Comparison of ENCODE assay signal across 10 cellular contexts in genomic region chr16:3112881-3113574, GRCh38. TPM values are rescaled to one million over a fixed set of nuclear protein-coding genes. Genes with fewer than 3 reads are reported as not detected.
DNase-seq lines count a peak whose midpoint lies in the region; ATAC-seq and TF ChIP-seq lines count a peak whose summit lies in the region.
"Had no signal": no experiment of that assay in that cellular context is flagged by ENCODE, and none has a peak within 500 bp of the region (broad histone marks: within the 10 kb centered on the region; RNA-seq: fewer than 3 reads in every experiment).

No MANE protein-coding gene starts in this region.

- H3K4me1 ChIP-seq in muscle layer of duodenum (ENCODE audit: control insufficient read depth in 1 of 2, insufficient read depth in 2 of 2, low read length in 2 of 2): peaks cover 4 to 19% of the 10 kb centered on the region in 2 donors

- DNase-seq in Right ventricle myocardium inferior (ENCODE audit: missing footprints) (no peak), cardiac septum (ENCODE audit: low spot score) (no peak)
- no peak for DNase-seq in stimulated activated CD4-positive, alpha-beta T cell treated with anti-CD3 and anti-CD28 coated beads, Interleukin-15, amount 100 ng/mL, for 24 hours
- DNase-seq in activated CD8-positive, alpha-beta memory T cell treated with anti-CD3 and anti-CD28 coated beads, Interleukin-2, amount 10 ng/mL, durations not matched to agents 7 days and 5 days: no peak
- DNase-seq: activated CD4-positive, alpha-beta memory T cell treated with anti-CD3 and anti-CD28 coated beads, Interleukin-2, amount 10 ng/mL, durations not matched to agents 7 days and 5 days had no signal

- no peaks in the 10 kb centered on the region for H3K36me3 Mint-ChIP-seq in activated CD8-positive, alpha-beta memory T cell treated with anti-CD3 and anti-CD28 coated beads, Interleukin-2, amount 10 ng/mL, durations not matched to agents 7 days and 5 days

- H3K27ac ChIP-seq in muscle layer of duodenum (ENCODE audit: low read length): peak overlapping the region; percentile 45

- CTCF ChIA-PET in activated CD8-positive, alpha-beta memory T cell treated with anti-CD3 and anti-CD28 coated beads, Interleukin-2, amount 10 ng/mL, durations not matched to agents 7 days and 5 days (lab: Charles Lee): interaction anchor here (1.6 kb wide), 1 partner anchor 55 kb away, joined by 3 read pairs; no protein-coding TSS in a partner anchor

- H3K4me1 Mint-ChIP-seq in activated CD8-positive, alpha-beta memory T cell treated with anti-CD3 and anti-CD28 coated beads, Interleukin-2, amount 10 ng/mL, durations not matched to agents 7 days and 5 days: no peaks in the 10 kb centered on the region

- H3K4me3 Mint-ChIP-seq in activated CD8-positive, alpha-beta memory T cell treated with anti-CD3 and anti-CD28 coated beads, Interleukin-2, amount 10 ng/mL, durations not matched to agents 7 days and 5 days: no peak overlapping the region
- H3K4me3 Mint-ChIP-seq: activated CD4-positive, alpha-beta memory T cell treated with anti-CD3 and anti-CD28 coated beads, Interleukin-2, amount 10 ng/mL, durations not matched to agents 7 days and 5 days; B cell had no signal

- no peaks in the 10 kb centered on the region for H3K9me3 Mint-ChIP-seq in activated CD8-positive, alpha-beta memory T cell treated with anti-CD3 and anti-CD28 coated beads, Interleukin-2, amount 10 ng/mL, durations not matched to agents 7 days and 5 days (ENCODE audit: low read depth)
- H3K9me3 Mint-ChIP-seq: activated CD4-positive, alpha-beta memory T cell treated with anti-CD3 and anti-CD28 coated beads, Interleukin-2, amount 10 ng/mL, durations not matched to agents 7 days and 5 days had no signal

- no peak overlapping the region for H3K27ac Mint-ChIP-seq in activated CD8-positive, alpha-beta memory T cell treated with anti-CD3 and anti-CD28 coated beads, Interleukin-2, amount 10 ng/mL, durations not matched to agents 7 days and 5 days
- H3K27ac Mint-ChIP-seq: activated CD4-positive, alpha-beta memory T cell treated with anti-CD3 and anti-CD28 coated beads, Interleukin-2, amount 10 ng/mL, durations not matched to agents 7 days and 5 days; B cell had no signal

- H3K27me3 ChIP-seq in muscle layer of duodenum (ENCODE audit: low read depth, low read length): no peaks in the 10 kb centered on the region

- H3K36me3 ChIP-seq in muscle layer of duodenum (ENCODE audit: control insufficient read depth in 1 of 2, insufficient read depth in 2 of 2, low read length in 2 of 2): peaks cover 5 to 20% of the 10 kb centered on the region in 2 donors

- ATAC-seq in Right ventricle myocardium inferior (peak; percentile 33), esophagus mucosa (peak; percentile 5), GM18505 (IDR thresholded peaks at IDR 0.05; ENCODE audit: unreplicated experiment) (no peak), GM18867 (IDR thresholded peaks at IDR 0.05; ENCODE audit: unreplicated experiment) (no peak)
- ATAC-seq in activated CD8-positive, alpha-beta memory T cell treated with anti-CD3 and anti-CD28 coated beads, Interleukin-2, amount 10 ng/mL, durations not matched to agents 7 days and 5 days: no peak

- peak overlapping the region; percentile 90 to 91 for H3K4me3 ChIP-seq in muscle layer of duodenum (ENCODE audit: low read depth in 1 of 2, low read length in 2 of 2)

- H3K9me3 ChIP-seq in muscle layer of duodenum (ENCODE audit: control insufficient read depth in 1 of 2, low read length in 2 of 2): no peaks in the 10 kb centered on the region

- H3K27me3 Mint-ChIP-seq in activated CD8-positive, alpha-beta memory T cell treated with anti-CD3 and anti-CD28 coated beads, Interleukin-2, amount 10 ng/mL, durations not matched to agents 7 days and 5 days: peaks cover 19% of the 10 kb centered on the region

- TF ChIP-seq POLR2A in GM18505 (IDR thresholded peaks at IDR 0.05; ENCODE audit: borderline replicate concordance, extremely low read depth, insufficient read depth, insufficient read length): no peak

- intact Hi-C loops in Right ventricle myocardium inferior (cut with DNase I) (no loop called here), cardiac septum (cut with DNase I) (no loop called here)

RNA-seq across cellular contexts. Expression of gene ZNF205, which starts 0.6 kb away (rescaled TPM):
- total RNA-seq in Right ventricle myocardium inferior (7.4 TPM), cardiac septum (6.5 TPM), esophagus mucosa (5.6 TPM)
- total RNA-seq in activated CD8-positive, alpha-beta memory T cell treated with anti-CD3 and anti-CD28 coated beads, Interleukin-2, amount 10 ng/mL, durations not matched to agents 7 days and 5 days: not detected
- total RNA-seq: activated CD4-positive, alpha-beta memory T cell treated with anti-CD3 and anti-CD28 coated beads, Interleukin-2, amount 10 ng/mL, durations not matched to agents 7 days and 5 days; B cell had no signal

RNA-seq across cellular contexts. Expression of gene ZSCAN10, which starts 13.9 kb away (rescaled TPM):
- total RNA-seq in Right ventricle myocardium inferior (not detected), cardiac septum (not detected), esophagus mucosa (not detected)
- total RNA-seq in activated CD8-positive, alpha-beta memory T cell treated with anti-CD3 and anti-CD28 coated beads, Interleukin-2, amount 10 ng/mL, durations not matched to agents 7 days and 5 days: under 1 TPM; 0.21 to 0.23 TPM
- total RNA-seq: B cell had no signal

RNA-seq across cellular contexts. Expression of gene ZNF213, which starts 21.8 kb away (rescaled TPM):
- 6.2 TPM for total RNA-seq in Right ventricle myocardium inferior
- 7.5 TPM for total RNA-seq in cardiac septum
- 9.7 TPM for total RNA-seq in esophagus mucosa
- total RNA-seq in activated CD8-positive, alpha-beta memory T cell treated with anti-CD3 and anti-CD28 coated beads, Interleukin-2, amount 10 ng/mL, durations not matched to agents 7 days and 5 days: 10 to 100 TPM; 10.6 to 12.3 TPM

RNA-seq across cellular contexts. Expression of gene IL32, which starts 47.6 kb away (rescaled TPM):
- 57.8 TPM for total RNA-seq in Right ventricle myocardium inferior
- 32.3 TPM for total RNA-seq in cardiac septum
- 3.7 TPM for total RNA-seq in esophagus mucosa
- total RNA-seq in activated CD8-positive, alpha-beta memory T cell treated with anti-CD3 and anti-CD28 coated beads, Interleukin-2, amount 10 ng/mL, durations not matched to agents 7 days and 5 days: 1,000 to 10,000 TPM; 2,870 to 3,468 TPM

Comparison
In these comparisons a context has a peak if more than half of its experiments do, and no peak if none do; other contexts are left out.
1. ATAC-seq: peak in Right ventricle myocardium inferior (single experiment) and esophagus mucosa (single experiment); none in GM18505 (single experiment), activated CD8-positive, alpha-beta memory T cell treated with anti-CD3 and anti-CD28 coated beads, Interleukin-2, amount 10 ng/mL, durations not matched to agents 7 days and 5 days (single experiment) and GM18867 (single experiment).